ENCODE assay signal across 24 cellular contexts in the genomic region with DNA sequence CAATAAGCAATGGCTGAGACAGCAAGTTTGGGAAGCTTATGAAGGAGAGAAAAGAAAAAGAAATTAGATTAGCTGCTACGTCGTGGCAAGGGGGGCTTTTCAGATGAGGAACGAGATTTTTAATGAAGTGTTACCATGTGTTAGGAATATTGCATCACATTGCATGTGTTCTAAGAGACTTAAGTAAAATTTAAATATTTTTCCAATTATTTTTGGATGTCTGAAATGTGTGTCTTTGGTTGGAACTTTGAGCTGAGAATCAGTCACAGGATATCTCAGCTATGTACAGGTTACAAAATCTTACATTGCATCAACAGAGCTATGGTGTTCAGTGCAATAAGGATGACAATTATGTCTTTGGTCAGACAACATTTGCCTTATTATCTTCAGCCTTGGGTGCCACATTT.
A peak's percentile ranks its signal among the peaks of the same experiment; 100 is the strongest.
DNase-seq lines count a peak whose midpoint lies in the region; ATAC-seq and TF ChIP-seq lines count a peak whose summit lies in the region.
"Had no signal": no experiment of that assay in that cellular context is flagged by ENCODE, and none has a peak within 500 bp of the region (broad histone marks: within the 10 kb centered on the region; RNA-seq: fewer than 3 reads in every experiment).

No MANE protein-coding gene starts in this region.

- intact Hi-C loops in heart right ventricle (cut with DNase I) = no loop called here
- intact Hi-C loops in vagina (cut with DNase I) = no loop called here

- TF ChIP-seq POLR2A in vagina (IDR thresholded peaks at IDR 0.05) = no peak

- ATAC-seq in heart right ventricle (no peak), GM19351 (IDR thresholded peaks at IDR 0.05; ENCODE audit: unreplicated experiment) (no peak), HG03175 (IDR thresholded peaks at IDR 0.05; ENCODE audit: unreplicated experiment) (no peak)
- no peak for ATAC-seq in stimulated activated effector memory CD8-positive, alpha-beta T cell treated with anti-CD3 and anti-CD28 coated beads, Interleukin-12 subunit alpha, Interleukin-12 subunit beta, amount 100 ng/mL, for 72 hours
- ATAC-seq: activated naive CD8-positive, alpha-beta T cell treated with anti-CD3 and anti-CD28 coated beads, Interleukin-2, amount 50 U/mL, for 24 hours; body of pancreas; left lobe of liver had no signal

- peak overlapping the region in 2 of 3 experiments; percentile 82 to 85 for H3K27ac Mint-ChIP-seq in nephron
- no peak overlapping the region for H3K27ac Mint-ChIP-seq in stimulated activated effector memory CD8-positive, alpha-beta T cell treated with anti-CD3 and anti-CD28 coated beads, Interleukin-12 subunit alpha, Interleukin-12 subunit beta, amount 100 ng/mL, for 72 hours
- H3K27ac Mint-ChIP-seq: activated CD4-positive, alpha-beta T cell treated with anti-CD3 and anti-CD28 coated beads, Interleukin-2, amount 10 ng/mL, durations not matched to agents 24 days and 14 days; activated naive CD8-positive, alpha-beta T cell treated with anti-CD3 and anti-CD28 coated beads, Interleukin-2, amount 50 U/mL, for 24 hours; activated T-cell treated with anti-CD3 and anti-CD28 coated beads, Interleukin-2, amount 50 U/mL, for 24 hours; CD4-positive, alpha-beta memory T cell; naive B cell had no signal

- no peaks in the 10 kb centered on the region for H3K27me3 Mint-ChIP-seq in nephron (ENCODE audit: low read depth)
- H3K27me3 Mint-ChIP-seq: activated CD4-positive, alpha-beta T cell treated with anti-CD3 and anti-CD28 coated beads, Interleukin-2, amount 10 ng/mL, durations not matched to agents 24 days and 14 days; activated naive CD8-positive, alpha-beta T cell treated with anti-CD3 and anti-CD28 coated beads, Interleukin-2, amount 50 U/mL, for 24 hours; activated T-cell treated with anti-CD3 and anti-CD28 coated beads, Interleukin-2, amount 50 U/mL, for 24 hours; CD4-positive, alpha-beta memory T cell had no signal

- H3K36me3 ChIP-seq in heart right ventricle = peaks cover 0 to 4% (median 0%) of the 10 kb centered on the region in 9 donors
- H3K36me3 ChIP-seq in right atrium auricular region = no peaks in the 10 kb centered on the region
- no peaks in the 10 kb centered on the region for H3K36me3 ChIP-seq in vagina

- peak overlapping the region in 6 of 10 donors; percentile 15 to 69 (median 54) for H3K27ac ChIP-seq in heart right ventricle
- H3K27ac ChIP-seq in right atrium auricular region = peak overlapping the region in 1 of 2 donors; percentile 15
- H3K27ac ChIP-seq in vagina = peak overlapping the region; percentile 17
- H3K27ac ChIP-seq: body of pancreas had no signal

- H3K27me3 ChIP-seq in heart right ventricle (no peaks in the 10 kb centered on the region), right atrium auricular region (no peaks in the 10 kb centered on the region), vagina (no peaks in the 10 kb centered on the region)
- H3K27me3 ChIP-seq: body of pancreas had no signal

- H3K4me1 ChIP-seq in heart right ventricle = peaks cover 0 to 22% (median 14%) of the 10 kb centered on the region in 9 donors
- H3K4me1 ChIP-seq in right atrium auricular region = peaks cover 0 to 13% of the 10 kb centered on the region in 2 donors
- no peaks in the 10 kb centered on the region for H3K4me1 ChIP-seq in vagina
- H3K4me1 ChIP-seq: body of pancreas had no signal

- no peak overlapping the region for H3K4me3 ChIP-seq in heart right ventricle
- H3K4me3 ChIP-seq in right atrium auricular region = no peak overlapping the region
- H3K4me3 ChIP-seq in choroid plexus epithelial cell (ENCODE audit: low read depth, low read length) = no peak overlapping the region
- H3K4me3 ChIP-seq in vagina = no peak overlapping the region
- H3K4me3 ChIP-seq: body of pancreas had no signal

- H3K4me1 Mint-ChIP-seq in nephron = peaks cover 22% of the 10 kb centered on the region
- H3K4me1 Mint-ChIP-seq in stimulated activated effector memory CD8-positive, alpha-beta T cell treated with anti-CD3 and anti-CD28 coated beads, Interleukin-12 subunit alpha, Interleukin-12 subunit beta, amount 100 ng/mL, for 72 hours = peaks cover 10% of the 10 kb centered on the region
- H3K4me1 Mint-ChIP-seq: activated CD4-positive, alpha-beta T cell treated with anti-CD3 and anti-CD28 coated beads, Interleukin-2, amount 10 ng/mL, durations not matched to agents 24 days and 14 days; CD4-positive, alpha-beta memory T cell; naive B cell had no signal

- H3K9me3 ChIP-seq in heart right ventricle (peaks cover 0 to 26% (median 11%) of the 10 kb centered on the region in 11 donors), right atrium auricular region (peaks cover 0 to 17% of the 10 kb centered on the region in 2 donors), vagina (no peaks in the 10 kb centered on the region)
- H3K9me3 ChIP-seq: body of pancreas had no signal

- H3K4me3 Mint-ChIP-seq in nephron = peak overlapping the region in 1 of 3 experiments; percentile 36
- no peak overlapping the region for H3K4me3 Mint-ChIP-seq in stimulated activated effector memory CD8-positive, alpha-beta T cell treated with anti-CD3 and anti-CD28 coated beads, Interleukin-12 subunit alpha, Interleukin-12 subunit beta, amount 100 ng/mL, for 72 hours
- H3K4me3 Mint-ChIP-seq: activated CD4-positive, alpha-beta T cell treated with anti-CD3 and anti-CD28 coated beads, Interleukin-2, amount 10 ng/mL, durations not matched to agents 24 days and 14 days; activated naive CD8-positive, alpha-beta T cell treated with anti-CD3 and anti-CD28 coated beads, Interleukin-2, amount 50 U/mL, for 24 hours; activated T-cell treated with anti-CD3 and anti-CD28 coated beads, Interleukin-2, amount 50 U/mL, for 24 hours; CD4-positive, alpha-beta memory T cell; naive B cell had no signal

- H3K9me3 Mint-ChIP-seq in nephron = peaks cover 28% of the 10 kb centered on the region
- peaks cover 12% of the 10 kb centered on the region for H3K9me3 Mint-ChIP-seq in stimulated activated effector memory CD8-positive, alpha-beta T cell treated with anti-CD3 and anti-CD28 coated beads, Interleukin-12 subunit alpha, Interleukin-12 subunit beta, amount 100 ng/mL, for 72 hours

- DNase-seq in heart right ventricle (no peak), right atrium auricular region (ENCODE audit: low spot score) (no peak), choroid plexus epithelial cell (ENCODE audit: low read depth) (peak; percentile 23), vagina (ENCODE audit: extremely low spot score in 2 of 2) (no peak)
- DNase-seq in stimulated activated effector memory CD8-positive, alpha-beta T cell treated with anti-CD3 and anti-CD28 coated beads, Interleukin-12 subunit alpha, Interleukin-12 subunit beta, amount 100 ng/mL, for 72 hours (ENCODE audit: low spot score in 2 of 2) = no peak
- DNase-seq: 8988T; activated CD4-positive, alpha-beta T cell treated with anti-CD3 and anti-CD28 coated beads, Interleukin-2, amount 10 ng/mL, durations not matched to agents 24 days and 14 days; activated gamma-delta T cell treated with Interleukin-2 at 50 U/mL for 16 hours; activated naive CD8-positive, alpha-beta T cell treated with anti-CD3 and anti-CD28 coated beads, Interleukin-2, amount 50 U/mL, for 24 hours; activated T-cell treated with anti-CD3 and anti-CD28 coated beads, Interleukin-2, amount 50 U/mL, for 24 hours; body of pancreas; CD4-positive, alpha-beta memory T cell; foreskin fibroblast; hippocampal formation; MV-4-11; naive B cell; OCI-M1; stimulated activated CD4-positive, alpha-beta T cell treated with anti-CD3 and anti-CD28 coated beads, Interleukin-12 subunit alpha, Interleukin-12 subunit beta, amount 100 ng/mL, for 4 hours; stimulated activated CD4-positive, alpha-beta T cell treated with anti-CD3 and anti-CD28 coated beads, Interleukin-4, amount 100 ng/mL, for 1 hour; substantia nigra had no signal

- TF ChIP-seq CTCF in heart right ventricle (IDR thresholded peaks at IDR 0.05) (no peak), right atrium auricular region (IDR thresholded peaks at IDR 0.05) (no peak), choroid plexus epithelial cell (conservative IDR thresholded peaks at IDR 0.05; ENCODE audit: low read depth, low read length) (no peak), nephron (IDR thresholded peaks at IDR 0.05; ENCODE audit: unreplicated experiment in 3 of 3) (no peak), vagina (IDR thresholded peaks at IDR 0.05) (no peak)

- whole genome bisulfite sequencing in heart right ventricle, 2 donors = 65 to 73% methylated on average over 3 of the region's 3 CpGs

- peaks cover 5% of the 10 kb centered on the region for H3K36me3 Mint-ChIP-seq in nephron (ENCODE audit: low read depth)
- H3K36me3 Mint-ChIP-seq in stimulated activated effector memory CD8-positive, alpha-beta T cell treated with anti-CD3 and anti-CD28 coated beads, Interleukin-12 subunit alpha, Interleukin-12 subunit beta, amount 100 ng/mL, for 72 hours = no peaks in the 10 kb centered on the region
